Comparison of ENCODE assay signal across 1 cellular context in the genomic region with DNA sequence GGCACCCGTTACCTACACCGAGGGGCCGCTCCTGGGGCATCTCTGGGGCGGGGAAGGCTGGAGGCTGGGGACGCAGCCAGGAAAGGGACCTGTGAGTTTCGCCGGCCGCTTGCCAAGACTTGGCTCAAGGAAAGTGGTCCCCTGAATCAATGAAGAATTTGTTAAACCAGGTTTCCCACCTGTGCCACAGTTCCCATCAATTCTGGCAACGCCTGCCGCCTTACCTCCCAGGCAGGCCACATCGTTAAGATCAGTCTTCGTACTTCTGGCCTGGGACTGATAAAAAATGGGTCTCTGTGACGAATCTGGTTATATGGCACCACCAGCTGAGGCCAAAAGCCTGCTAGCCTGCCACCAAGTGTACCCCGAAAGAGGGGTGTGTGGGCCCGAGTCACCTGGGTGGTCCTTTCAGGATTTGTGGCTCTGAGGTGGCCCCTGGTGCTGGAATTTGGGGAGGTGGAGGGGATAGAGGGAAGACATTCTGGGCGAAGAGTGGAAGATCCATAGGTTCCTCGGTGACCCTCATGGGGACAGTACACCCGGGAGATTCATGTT.
A peak's percentile ranks its signal among the peaks of the same experiment; 100 is the strongest.
TF ChIP-seq lines count a peak whose summit lies in the region.

No MANE protein-coding gene starts in this region.

TF ChIP-seq in HepG2, 621 proteins besides CTCF, POLR2A, EP300 and RAD21 (continued from another document and continues in another):
- TF ChIP-seq NAIF1 (CRISPR knock-in tag; IDR thresholded peaks at IDR 0.05; ENCODE audit: borderline replicate concordance) (no peak), FOXJ3 (CRISPR knock-in tag; IDR thresholded peaks at IDR 0.05; ENCODE audit: borderline replicate concordance) (no peak), MTF2 (CRISPR knock-in tag; IDR thresholded peaks at IDR 0.05; ENCODE audit: borderline replicate concordance) (no peak), FLYWCH1 (CRISPR knock-in tag; IDR thresholded peaks at IDR 0.05) (no peak), ZBTB10 (CRISPR knock-in tag; IDR thresholded peaks at IDR 0.05; ENCODE audit: borderline replicate concordance) (no peak), ZNF670 (CRISPR knock-in tag; IDR thresholded peaks at IDR 0.05; ENCODE audit: borderline replicate concordance) (no peak), CCDC6 (CRISPR knock-in tag; IDR thresholded peaks at IDR 0.05) (no peak), SATB2 (CRISPR knock-in tag; IDR thresholded peaks at IDR 0.05) (no peak), MIER3 (CRISPR knock-in tag; IDR thresholded peaks at IDR 0.05; ENCODE audit: borderline replicate concordance) (0 out of 2 replicates have a peak, but pooled peaks have one; percentile 4), ZFX (CRISPR knock-in tag; IDR thresholded peaks at IDR 0.05; ENCODE audit: low read depth) (peak; percentile 27; the same call in 1 of the 2 replicates), ATF6 (CRISPR knock-in tag; conservative IDR thresholded peaks at IDR 0.05) (no peak), ZNF569 (CRISPR knock-in tag; IDR thresholded peaks at IDR 0.05; ENCODE audit: borderline replicate concordance) (no peak), NFKB2 (CRISPR knock-in tag; IDR thresholded peaks at IDR 0.05; ENCODE audit: borderline replicate concordance) (peak; percentile 12; the same call in 1 of the 2 replicates), LCORL (IDR thresholded peaks at IDR 0.05) (no peak), LCORL (CRISPR knock-in tag; IDR thresholded peaks at IDR 0.05) (no peak), PTBP1 (IDR thresholded peaks at IDR 0.05; ENCODE audit: low read depth, low read length, poor library complexity, severe bottlenecking) (no peak), ZNF33A (CRISPR knock-in tag; IDR thresholded peaks at IDR 0.05; ENCODE audit: borderline replicate concordance) (no peak), FOXA3 (CRISPR knock-in tag; IDR thresholded peaks at IDR 0.05) (peak; percentile 41; the same call in 1 of the 2 replicates), ZNF792 (CRISPR knock-in tag; IDR thresholded peaks at IDR 0.05) (no peak), GLMP (CRISPR knock-in tag; IDR thresholded peaks at IDR 0.05; ENCODE audit: borderline replicate concordance) (no peak), PHF5A (CRISPR knock-in tag; IDR thresholded peaks at IDR 0.05; ENCODE audit: low read depth, unreplicated experiment) (no peak), ZNF615 (CRISPR knock-in tag; IDR thresholded peaks at IDR 0.05; ENCODE audit: borderline replicate concordance) (no peak), ZNF501 (CRISPR knock-in tag; IDR thresholded peaks at IDR 0.05) (peak; percentile 84; the same call in 1 of the 2 replicates), ZBTB21 (CRISPR knock-in tag; IDR thresholded peaks at IDR 0.05) (no peak), ASH2L (IDR thresholded peaks at IDR 0.05; ENCODE audit: insufficient read length, low read depth, low read length) (peak; percentile 16), PAF1 (CRISPR knock-in tag; IDR thresholded peaks at IDR 0.05) (no peak), HINFP (CRISPR knock-in tag; IDR thresholded peaks at IDR 0.05; ENCODE audit: low read depth) (no peak), CENPX (CRISPR knock-in tag; IDR thresholded peaks at IDR 0.05) (no peak), RXRA (CRISPR knock-in tag; IDR thresholded peaks at IDR 0.05) (peak; percentile 12; the same call in 1 of the 2 replicates), ZNF460 (CRISPR knock-in tag; IDR thresholded peaks at IDR 0.05; ENCODE audit: borderline replicate concordance) (no peak), ZFP37 (CRISPR knock-in tag; IDR thresholded peaks at IDR 0.05; ENCODE audit: borderline replicate concordance) (no peak), GPN1 (CRISPR knock-in tag; IDR thresholded peaks at IDR 0.05; ENCODE audit: borderline replicate concordance) (no peak), RNF2 (conservative IDR thresholded peaks at IDR 0.05; ENCODE audit: low read depth) (no peak), ZNF451 (CRISPR knock-in tag; IDR thresholded peaks at IDR 0.05) (no peak; the same call in 1 of the 2 replicates), ZNF263 (CRISPR knock-in tag; IDR thresholded peaks at IDR 0.05) (0 out of 2 replicates have a peak, but pooled peaks have one; percentile 7), ZNF496 (CRISPR knock-in tag; IDR thresholded peaks at IDR 0.05; ENCODE audit: insufficient replicate concordance) (no peak), BHLHE40 (IDR thresholded peaks at IDR 0.05; ENCODE audit: low read length) (no peak), ZFP41 (CRISPR knock-in tag; IDR thresholded peaks at IDR 0.05; ENCODE audit: borderline replicate concordance) (peak; percentile 45; the same call in 1 of the 2 replicates), THAP8 (CRISPR knock-in tag; IDR thresholded peaks at IDR 0.05; ENCODE audit: borderline replicate concordance) (peak; percentile 68; the same call in 1 of the 2 replicates), ZNF264 (CRISPR knock-in tag; IDR thresholded peaks at IDR 0.05) (0 out of 2 replicates have a peak, but pooled peaks have one; percentile 1)
- TF ChIP-seq, protein P1, sequence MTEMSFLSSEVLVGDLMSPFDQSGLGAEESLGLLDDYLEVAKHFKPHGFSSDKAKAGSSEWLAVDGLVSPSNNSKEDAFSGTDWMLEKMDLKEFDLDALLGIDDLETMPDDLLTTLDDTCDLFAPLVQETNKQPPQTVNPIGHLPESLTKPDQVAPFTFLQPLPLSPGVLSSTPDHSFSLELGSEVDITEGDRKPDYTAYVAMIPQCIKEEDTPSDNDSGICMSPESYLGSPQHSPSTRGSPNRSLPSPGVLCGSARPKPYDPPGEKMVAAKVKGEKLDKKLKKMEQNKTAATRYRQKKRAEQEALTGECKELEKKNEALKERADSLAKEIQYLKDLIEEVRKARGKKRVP (CRISPR knock-in tag; IDR thresholded peaks at IDR 0.05): no peak
- TF ChIP-seq, protein P2, sequence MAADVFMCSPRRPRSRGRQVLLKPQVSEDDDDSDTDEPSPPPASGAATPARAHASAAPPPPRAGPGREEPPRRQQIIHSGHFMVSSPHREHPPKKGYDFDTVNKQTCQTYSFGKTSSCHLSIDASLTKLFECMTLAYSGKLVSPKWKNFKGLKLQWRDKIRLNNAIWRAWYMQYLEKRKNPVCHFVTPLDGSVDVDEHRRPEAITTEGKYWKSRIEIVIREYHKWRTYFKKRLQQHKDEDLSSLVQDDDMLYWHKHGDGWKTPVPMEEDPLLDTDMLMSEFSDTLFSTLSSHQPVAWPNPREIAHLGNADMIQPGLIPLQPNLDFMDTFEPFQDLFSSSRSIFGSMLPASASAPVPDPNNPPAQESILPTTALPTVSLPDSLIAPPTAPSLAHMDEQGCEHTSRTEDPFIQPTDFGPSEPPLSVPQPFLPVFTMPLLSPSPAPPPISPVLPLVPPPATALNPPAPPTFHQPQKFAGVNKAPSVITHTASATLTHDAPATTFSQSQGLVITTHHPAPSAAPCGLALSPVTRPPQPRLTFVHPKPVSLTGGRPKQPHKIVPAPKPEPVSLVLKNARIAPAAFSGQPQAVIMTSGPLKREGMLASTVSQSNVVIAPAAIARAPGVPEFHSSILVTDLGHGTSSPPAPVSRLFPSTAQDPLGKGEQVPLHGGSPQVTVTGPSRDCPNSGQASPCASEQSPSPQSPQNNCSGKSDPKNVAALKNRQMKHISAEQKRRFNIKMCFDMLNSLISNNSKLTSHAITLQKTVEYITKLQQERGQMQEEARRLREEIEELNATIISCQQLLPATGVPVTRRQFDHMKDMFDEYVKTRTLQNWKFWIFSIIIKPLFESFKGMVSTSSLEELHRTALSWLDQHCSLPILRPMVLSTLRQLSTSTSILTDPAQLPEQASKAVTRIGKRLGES (CRISPR knock-in tag; IDR thresholded peaks at IDR 0.05; ENCODE audit: borderline replicate concordance): no peak
- TF ChIP-seq, protein P3, sequence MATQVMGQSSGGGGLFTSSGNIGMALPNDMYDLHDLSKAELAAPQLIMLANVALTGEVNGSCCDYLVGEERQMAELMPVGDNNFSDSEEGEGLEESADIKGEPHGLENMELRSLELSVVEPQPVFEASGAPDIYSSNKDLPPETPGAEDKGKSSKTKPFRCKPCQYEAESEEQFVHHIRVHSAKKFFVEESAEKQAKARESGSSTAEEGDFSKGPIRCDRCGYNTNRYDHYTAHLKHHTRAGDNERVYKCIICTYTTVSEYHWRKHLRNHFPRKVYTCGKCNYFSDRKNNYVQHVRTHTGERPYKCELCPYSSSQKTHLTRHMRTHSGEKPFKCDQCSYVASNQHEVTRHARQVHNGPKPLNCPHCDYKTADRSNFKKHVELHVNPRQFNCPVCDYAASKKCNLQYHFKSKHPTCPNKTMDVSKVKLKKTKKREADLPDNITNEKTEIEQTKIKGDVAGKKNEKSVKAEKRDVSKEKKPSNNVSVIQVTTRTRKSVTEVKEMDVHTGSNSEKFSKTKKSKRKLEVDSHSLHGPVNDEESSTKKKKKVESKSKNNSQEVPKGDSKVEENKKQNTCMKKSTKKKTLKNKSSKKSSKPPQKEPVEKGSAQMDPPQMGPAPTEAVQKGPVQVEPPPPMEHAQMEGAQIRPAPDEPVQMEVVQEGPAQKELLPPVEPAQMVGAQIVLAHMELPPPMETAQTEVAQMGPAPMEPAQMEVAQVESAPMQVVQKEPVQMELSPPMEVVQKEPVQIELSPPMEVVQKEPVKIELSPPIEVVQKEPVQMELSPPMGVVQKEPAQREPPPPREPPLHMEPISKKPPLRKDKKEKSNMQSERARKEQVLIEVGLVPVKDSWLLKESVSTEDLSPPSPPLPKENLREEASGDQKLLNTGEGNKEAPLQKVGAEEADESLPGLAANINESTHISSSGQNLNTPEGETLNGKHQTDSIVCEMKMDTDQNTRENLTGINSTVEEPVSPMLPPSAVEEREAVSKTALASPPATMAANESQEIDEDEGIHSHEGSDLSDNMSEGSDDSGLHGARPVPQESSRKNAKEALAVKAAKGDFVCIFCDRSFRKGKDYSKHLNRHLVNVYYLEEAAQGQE (IDR thresholded peaks at IDR 0.05; ENCODE audit: borderline replicate concordance in 1 of 2, low read depth in 1 of 2, low read length in 2 of 2): no peak
- TF ChIP-seq, protein P4, sequence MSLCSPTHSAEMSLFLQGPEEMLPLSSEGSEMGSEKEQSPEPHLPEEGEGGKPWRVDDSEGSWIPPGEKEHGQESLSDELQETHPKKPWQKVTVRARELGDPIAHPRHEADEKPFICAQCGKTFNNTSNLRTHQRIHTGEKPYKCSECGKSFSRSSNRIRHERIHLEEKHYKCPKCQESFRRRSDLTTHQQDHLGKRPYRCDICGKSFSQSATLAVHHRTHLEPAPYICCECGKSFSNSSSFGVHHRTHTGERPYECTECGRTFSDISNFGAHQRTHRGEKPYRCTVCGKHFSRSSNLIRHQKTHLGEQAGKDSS (CRISPR knock-in tag; IDR thresholded peaks at IDR 0.05; ENCODE audit: borderline replicate concordance, low read depth): no peak
- TF ChIP-seq, protein P5, sequence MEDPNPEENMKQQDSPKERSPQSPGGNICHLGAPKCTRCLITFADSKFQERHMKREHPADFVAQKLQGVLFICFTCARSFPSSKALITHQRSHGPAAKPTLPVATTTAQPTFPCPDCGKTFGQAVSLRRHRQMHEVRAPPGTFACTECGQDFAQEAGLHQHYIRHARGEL (CRISPR knock-in tag; IDR thresholded peaks at IDR 0.05): no peak
